ENCODE assay signal across 8 cellular contexts in the genomic region with DNA sequence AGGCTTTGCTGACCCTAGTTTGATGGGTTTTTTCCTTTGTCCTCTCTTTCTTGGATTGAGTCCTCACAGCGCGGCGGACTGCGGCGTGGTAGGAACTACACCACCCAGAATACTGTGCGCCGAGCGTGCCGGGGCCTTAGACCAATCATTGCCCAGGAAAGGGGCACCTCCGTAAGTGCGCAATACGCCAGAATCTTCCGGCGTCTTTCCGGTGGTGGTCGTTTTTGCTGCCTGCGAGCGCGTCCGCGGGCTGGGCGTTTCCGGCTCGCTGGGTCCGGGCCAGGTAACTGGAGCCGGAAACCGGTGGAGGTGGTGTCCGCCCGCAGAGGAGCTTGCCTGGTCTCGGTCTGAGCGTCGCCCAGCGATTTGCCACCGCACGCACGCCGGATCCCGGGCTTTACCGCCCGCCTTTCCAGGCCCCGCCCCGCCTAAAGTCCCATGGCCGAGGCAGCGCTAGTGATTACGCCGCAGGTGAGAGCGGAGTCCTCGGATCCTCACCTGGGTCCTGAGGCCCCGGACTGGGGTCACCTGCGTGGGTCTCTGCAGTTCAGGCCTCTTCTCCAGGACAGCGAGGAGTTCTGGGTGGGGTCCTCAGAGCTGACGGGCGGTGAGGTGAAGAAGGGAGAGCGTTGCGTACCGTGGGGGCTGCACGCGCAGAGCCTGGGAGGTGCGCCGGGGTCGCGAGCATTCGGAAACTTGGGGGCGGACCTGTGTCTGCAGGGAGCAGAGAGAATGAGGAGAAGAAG. TPM values are rescaled to one million over a fixed set of nuclear protein-coding genes. Genes with fewer than 3 reads are reported as not detected.
DNase-seq lines count a peak whose midpoint lies in the region; ATAC-seq and TF ChIP-seq lines count a peak whose summit lies in the region.

Gene ZNF549 (plus strand): TSS at position 221 of the 746 bp plus-strand sequence. CDS start 218 bp downstream, at position 439.

- H3K4me1 ChIP-seq in IMR-90 (ENCODE audit: control insufficient read depth, insufficient read depth, low read length) = peaks cover 2% of the 10 kb centered on the region; the same call in 1 of the 2 replicates
- H3K4me1 ChIP-seq in naive thymus-derived CD4-positive, alpha-beta T cell (ENCODE audit: control insufficient read depth in 2 of 2, insufficient read depth in 2 of 2, low read length in 2 of 2) = peaks cover 14 to 18% of the 10 kb centered on the region in 2 donors

- no peaks in the 10 kb centered on the region for H3K9me1 ChIP-seq in IMR-90 (ENCODE audit: insufficient read depth, low read length)

- H3K4me1 Mint-ChIP-seq in activated T-helper 1 cell treated with anti-CD3 and anti-CD28 coated beads, Interleukin-12 subunit alpha, Interleukin-12 subunit beta, Interleukin-2, Interleukin-4 antibody, amounts not matched to agents 30 ng/mL and 10 ng/mL and 1 ng/mL, durations not matched to agents 14 hours and 24 hours and 36 hours (ENCODE audit: low read depth) = peaks cover 20% of the 10 kb centered on the region
- H3K4me1 Mint-ChIP-seq in naive thymus-derived CD4-positive, alpha-beta T cell = peaks cover 15 to 36% (median 32%) of the 10 kb centered on the region in 7 donors
- peaks cover 21% of the 10 kb centered on the region for H3K4me1 Mint-ChIP-seq in stimulated activated effector memory CD8-positive, alpha-beta T cell treated with anti-CD3 and anti-CD28 coated beads, Interleukin-12 subunit alpha, Interleukin-12 subunit beta, amount 100 ng/mL, for 72 hours

- H3K36me3 Mint-ChIP-seq in activated T-helper 1 cell treated with anti-CD3 and anti-CD28 coated beads, Interleukin-12 subunit alpha, Interleukin-12 subunit beta, Interleukin-2, Interleukin-4 antibody, amounts not matched to agents 30 ng/mL and 10 ng/mL and 1 ng/mL, durations not matched to agents 14 hours and 24 hours and 36 hours (ENCODE audit: low read depth) = peaks cover 22% of the 10 kb centered on the region
- H3K36me3 Mint-ChIP-seq in naive thymus-derived CD4-positive, alpha-beta T cell = peaks cover 23 to 54% (median 47%) of the 10 kb centered on the region in 5 donors
- peaks cover 16% of the 10 kb centered on the region for H3K36me3 Mint-ChIP-seq in stimulated activated effector memory CD8-positive, alpha-beta T cell treated with anti-CD3 and anti-CD28 coated beads, Interleukin-12 subunit alpha, Interleukin-12 subunit beta, amount 100 ng/mL, for 72 hours

- H3K9ac ChIP-seq in IMR-90 (ENCODE audit: low read depth, low read length) = peak within 1 kb of the TSS; percentile 78

- H2BK5ac ChIP-seq in IMR-90 (ENCODE audit: low read depth, low read length, poor library complexity, severe bottlenecking) = peak within 1 kb of the TSS; percentile 14

- H2BK20ac ChIP-seq in IMR-90 (ENCODE audit: low read depth, low read length) = no peak within 1 kb of the TSS

- H2AK9ac ChIP-seq in IMR-90 (replicated peaks; ENCODE audit: low read depth, low read length, poor library complexity) = peak within 1 kb of the TSS; percentile 87

- no peak within 1 kb of the TSS for H4K91ac ChIP-seq in IMR-90 (ENCODE audit: insufficient read depth, low read depth, low read length)

- no peaks in the 10 kb centered on the region for H3K27me3 ChIP-seq in IMR-90 (ENCODE audit: control insufficient read depth, insufficient read depth, low read length)
- H3K27me3 ChIP-seq in naive thymus-derived CD4-positive, alpha-beta T cell (ENCODE audit: control insufficient read depth in 2 of 2, insufficient read depth in 2 of 2, low read length in 2 of 2) = no peaks in the 10 kb centered on the region

- no peaks in the 10 kb centered on the region for H4K20me1 ChIP-seq in IMR-90 (ENCODE audit: insufficient read depth, low read length)

- TF ChIP-seq POLR2A in IMR-90 (IDR thresholded peaks at IDR 0.05; ENCODE audit: low read depth, low read length) = no peak

- TF ChIP-seq RAD21 in IMR-90 (IDR thresholded peaks at IDR 0.05; ENCODE audit: low read length) = no peak

- dilution Hi-C loops in IMR-90 (cut with HindIII; ENCODE audit: low sequenced_read_pairs, unreplicated experiment) = no loop called here

- H3K4ac ChIP-seq in IMR-90 (ENCODE audit: low read depth, low read length) = peak within 1 kb of the TSS; percentile 47

- no peak within 1 kb of the TSS for H3K56ac ChIP-seq in IMR-90 (ENCODE audit: extremely low read depth, insufficient read depth, low read length)

- H2AK5ac ChIP-seq in IMR-90 (ENCODE audit: low read depth, low read length) = peak within 1 kb of the TSS; percentile 18; the same call in 1 of the 2 replicates

- peak within 1 kb of the TSS; percentile 71 for H3K4me3 ChIP-seq in IMR-90 (ENCODE audit: insufficient read depth, low read depth, low read length)
- peak within 1 kb of the TSS; percentile 98 for H3K4me3 ChIP-seq in naive thymus-derived CD4-positive, alpha-beta T cell (ENCODE audit: low read length)

- peak; percentile 96 for ATAC-seq in GM21515 (IDR thresholded peaks at IDR 0.05; ENCODE audit: unreplicated experiment)
- ATAC-seq in IMR-90 (ENCODE audit: low read depth) = peak; percentile 100
- peak; percentile 99 for ATAC-seq in naive thymus-derived CD4-positive, alpha-beta T cell
- ATAC-seq in stimulated activated effector memory CD8-positive, alpha-beta T cell treated with anti-CD3 and anti-CD28 coated beads, Interleukin-12 subunit alpha, Interleukin-12 subunit beta, amount 100 ng/mL, for 72 hours = peak; percentile 100

- peak within 1 kb of the TSS; percentile 93 for H3K4me3 Mint-ChIP-seq in activated T-helper 1 cell treated with anti-CD3 and anti-CD28 coated beads, Interleukin-12 subunit alpha, Interleukin-12 subunit beta, Interleukin-2, Interleukin-4 antibody, amounts not matched to agents 30 ng/mL and 10 ng/mL and 1 ng/mL, durations not matched to agents 14 hours and 24 hours and 36 hours
- H3K4me3 Mint-ChIP-seq in naive thymus-derived CD4-positive, alpha-beta T cell = peak within 1 kb of the TSS; percentile 89 to 98 (median 96)
- H3K4me3 Mint-ChIP-seq in stimulated activated effector memory CD8-positive, alpha-beta T cell treated with anti-CD3 and anti-CD28 coated beads, Interleukin-12 subunit alpha, Interleukin-12 subunit beta, amount 100 ng/mL, for 72 hours = peak within 1 kb of the TSS; percentile 100

- POLR2A ChIA-PET in IMR-90 (lab: Charles Lee; ENCODE audit: unreplicated experiment) = no interaction called here
- POLR2A ChIA-PET in naive thymus-derived CD4-positive, alpha-beta T cell (lab: Charles Lee) = interaction anchor here (0.9 to 1.3 kb wide), 4 partner anchors 32 to 292 kb away, joined by 3 to 4 read pairs (median 4); partner anchors contain the start of gene ZNF134

- peaks cover 73% of the 10 kb centered on the region for H3K9me3 Mint-ChIP-seq in activated T-helper 1 cell treated with anti-CD3 and anti-CD28 coated beads, Interleukin-12 subunit alpha, Interleukin-12 subunit beta, Interleukin-2, Interleukin-4 antibody, amounts not matched to agents 30 ng/mL and 10 ng/mL and 1 ng/mL, durations not matched to agents 14 hours and 24 hours and 36 hours
- peaks cover 6 to 74% (median 48%) of the 10 kb centered on the region in 11 donors for H3K9me3 Mint-ChIP-seq in naive thymus-derived CD4-positive, alpha-beta T cell
- H3K9me3 Mint-ChIP-seq in stimulated activated effector memory CD8-positive, alpha-beta T cell treated with anti-CD3 and anti-CD28 coated beads, Interleukin-12 subunit alpha, Interleukin-12 subunit beta, amount 100 ng/mL, for 72 hours = peaks cover 30% of the 10 kb centered on the region

- H3K36me3 ChIP-seq in IMR-90 (ENCODE audit: control insufficient read depth, insufficient read depth, low read length) = peaks cover 7% of the 10 kb centered on the region
- peaks cover 0 to 28% (median 10%) of the 10 kb centered on the region in 3 experiments for H3K36me3 ChIP-seq in naive thymus-derived CD4-positive, alpha-beta T cell (ENCODE audit: control insufficient read depth in 2 of 3, insufficient read depth in 3 of 3, low read length in 3 of 3)

- no peak within 1 kb of the TSS for H3K18ac ChIP-seq in IMR-90 (ENCODE audit: low read depth, low read length)

- H4K5ac ChIP-seq in IMR-90 (ENCODE audit: low read depth, low read length) = peak within 1 kb of the TSS; percentile 16; the same call in 1 of the 2 replicates

- peaks cover 7% of the 10 kb centered on the region for H3K9me3 ChIP-seq in IMR-90 (ENCODE audit: control insufficient read depth, insufficient read depth, low read length)
- H3K9me3 ChIP-seq in naive thymus-derived CD4-positive, alpha-beta T cell (ENCODE audit: control insufficient read depth in 2 of 3, low read length in 3 of 3) = peaks cover 0 to 30% (median 14%) of the 10 kb centered on the region in 3 experiments

- H3K27me3 Mint-ChIP-seq in activated T-helper 1 cell treated with anti-CD3 and anti-CD28 coated beads, Interleukin-12 subunit alpha, Interleukin-12 subunit beta, Interleukin-2, Interleukin-4 antibody, amounts not matched to agents 30 ng/mL and 10 ng/mL and 1 ng/mL, durations not matched to agents 14 hours and 24 hours and 36 hours (ENCODE audit: insufficient read depth) = peaks cover 2% of the 10 kb centered on the region
- peaks cover 0 to 4% (median 0%) of the 10 kb centered on the region in 5 donors for H3K27me3 Mint-ChIP-seq in naive thymus-derived CD4-positive, alpha-beta T cell

- no peak within 1 kb of the TSS; the same call in 1 of the 2 replicates for H2BK120ac ChIP-seq in IMR-90 (ENCODE audit: low read depth, low read length)

- H3K14ac ChIP-seq in IMR-90 (replicated peaks; ENCODE audit: low read depth, low read length) = peak within 1 kb of the TSS; percentile 5; the same call in 1 of the 2 replicates

- H3K23ac ChIP-seq in IMR-90 (ENCODE audit: low read depth, low read length) = peak within 1 kb of the TSS; percentile 15; the same call in 1 of the 2 replicates

- H3K27ac Mint-ChIP-seq in activated T-helper 1 cell treated with anti-CD3 and anti-CD28 coated beads, Interleukin-12 subunit alpha, Interleukin-12 subunit beta, Interleukin-2, Interleukin-4 antibody, amounts not matched to agents 30 ng/mL and 10 ng/mL and 1 ng/mL, durations not matched to agents 14 hours and 24 hours and 36 hours = peak within 1 kb of the TSS; percentile 76
- peak within 1 kb of the TSS; percentile 80 to 98 (median 95) for H3K27ac Mint-ChIP-seq in naive thymus-derived CD4-positive, alpha-beta T cell
- peak within 1 kb of the TSS; percentile 96 for H3K27ac Mint-ChIP-seq in stimulated activated effector memory CD8-positive, alpha-beta T cell treated with anti-CD3 and anti-CD28 coated beads, Interleukin-12 subunit alpha, Interleukin-12 subunit beta, amount 100 ng/mL, for 72 hours

- peak within 1 kb of the TSS; percentile 35 to 68; a peak in 3 of 4 replicates for H4K8ac ChIP-seq in IMR-90 (ENCODE audit: low read depth in 2 of 2, low read length in 2 of 2)

- H3K79me1 ChIP-seq in IMR-90 (ENCODE audit: low read depth in 1 of 2, low read length in 2 of 2) = peaks cover 30 to 33% of the 10 kb centered on the region in 2 experiments

- H3K27ac ChIP-seq in IMR-90 (ENCODE audit: insufficient read depth, low read length) = peak within 1 kb of the TSS; percentile 45
- peak within 1 kb of the TSS; percentile 94 for H3K27ac ChIP-seq in naive thymus-derived CD4-positive, alpha-beta T cell (ENCODE audit: low read depth, low read length)

- intact Hi-C loops in IMR-90 (cut with micrococcal nuclease) = no loop called here
- intact Hi-C loops in activated T-helper 1 cell treated with anti-CD3 and anti-CD28 coated beads, Interleukin-12 subunit alpha, Interleukin-12 subunit beta, Interleukin-2, Interleukin-4 antibody, amounts not matched to agents 30 ng/mL and 10 ng/mL and 1 ng/mL, durations not matched to agents 14 hours and 24 hours and 36 hours (cut with micrococcal nuclease) = loop anchor here (1.0 to 5.0 kb wide), 11 partner anchors 28 to 778 kb away; partner anchors contain the start of genes ERVK3-1, ZNF17, ZNF304 and ZNF416
- intact Hi-C loops in naive thymus-derived CD4-positive, alpha-beta T cell (cut with micrococcal nuclease) = loop anchor here (1.0 to 5.0 kb wide), 15 partner anchors 28 to 475 kb away; partner anchors contain the start of genes TRAPPC2B (in 2 of the 2), ZNF17 (in 2 of the 2), ZNF419 (in 2 of the 2) and ZNF547 (in 2 of the 2)

- 0% methylated on average over 32 of the region's 64 CpGs; no CpG with 5 or more reads in 1 of the 2 experiments for WGBS in IMR-90 (ENCODE audit: extremely low coverage in 2 of 2, insufficient read length in 1 of 2), 2 experiments

- CTCF ChIA-PET in IMR-90 (lab: Yijun Ruan, JAX) = no interaction called here
- CTCF ChIA-PET in naive thymus-derived CD4-positive, alpha-beta T cell (lab: Charles Lee) = no interaction called here

- H3K4me2 ChIP-seq in IMR-90 (ENCODE audit: low read depth, low read length) = peak within 1 kb of the TSS; percentile 87

- DNase-seq in DMS 273 (lab: John Stamatoyannopoulos, UW; ENCODE audit: unreplicated experiment) (peak; percentile 98), IMR-90 (peak; percentile 93), fibroblast of peridontal ligament (ENCODE audit: extremely low read depth) (peak; percentile 90)
- DNase-seq in activated T-helper 1 cell treated with anti-CD3 and anti-CD28 coated beads, Interleukin-12 subunit alpha, Interleukin-12 subunit beta, Interleukin-2, Interleukin-4 antibody, amounts not matched to agents 30 ng/mL and 10 ng/mL and 1 ng/mL, durations not matched to agents 14 hours and 24 hours and 36 hours (ENCODE audit: low spot score) = peak; percentile 85
- DNase-seq in naive thymus-derived CD4-positive, alpha-beta T cell = peak; percentile 65 to 90 (median 88)
- DNase-seq in stimulated activated effector memory CD8-positive, alpha-beta T cell treated with anti-CD3 and anti-CD28 coated beads, Interleukin-12 subunit alpha, Interleukin-12 subunit beta, amount 100 ng/mL, for 72 hours (ENCODE audit: low spot score in 2 of 2) = peak; percentile 63 to 90

- TF ChIP-seq CTCF in IMR-90 (conservative IDR thresholded peaks at IDR 0.05; ENCODE audit: low read depth, low read length) = no peak

- H2BK15ac ChIP-seq in IMR-90 (ENCODE audit: low read depth, low read length) = no peak within 1 kb of the TSS

- no TSS peak for BruUV-seq in IMR-90 (replicated peaks; lab: Mats Ljungman, UMichigan)

- in situ Hi-C loops in IMR-90 (cut with MboI; ENCODE audit: low sequenced_read_pairs) = no loop called here

- H2AFZ ChIP-seq in IMR-90 (replicated peaks; ENCODE audit: low read length, poor library complexity) = peak within 1 kb of the TSS; percentile 96

RNA-seq across cellular contexts. Expression of gene ZNF549, which starts in this region (rescaled TPM):
- total RNA-seq in IMR-90 (2012; rRNA removed) = 6.9 and 8.6 TPM in 2 replicates
- polyA plus RNA-seq in IMR-90 (2012; rRNA removed) = 2.1 and 2.4 TPM in 2 replicates
- 0.46 and 0.67 TPM in 2 replicates for polyA plus RNA-seq in IMR-90 (2012; cell fraction: cytosol; rRNA removed)
- polyA plus RNA-seq in IMR-90 (2012; cell fraction: nucleus; rRNA removed; ENCODE audit: low replicate concordance) = 0.81 and 5.2 TPM in 2 replicates
- 1.2 TPM for polyA plus RNA-seq in PFSK-1 (2012; ENCODE audit: insufficient read length, low read depth)
- total RNA-seq in activated T-helper 1 cell treated with anti-CD3 and anti-CD28 coated beads, Interleukin-12 subunit alpha, Interleukin-12 subunit beta, Interleukin-2, Interleukin-4 antibody, amounts not matched to agents 30 ng/mL and 10 ng/mL and 1 ng/mL, durations not matched to agents 14 hours and 24 hours and 36 hours = 3.6 and 4.2 TPM in 2 replicates
- total RNA-seq in naive thymus-derived CD4-positive, alpha-beta T cell = 10 to 100 TPM in 3 of 5 experiments, 1 to 10 TPM in 2; 6.9 to 24.8 (median 11.3) TPM
- polyA plus RNA-seq in naive thymus-derived CD4-positive, alpha-beta T cell = 10 to 100 TPM in 1 of 2 donors, 1 to 10 TPM in 1; 6.1 to 11.4 TPM

Comparison
In these comparisons a context has a peak if more than half of its experiments do, and no peak if none do; other contexts are left out.
1. Peak in every context shown above with its lines: DNase-seq, ATAC-seq, H3K4me3 ChIP-seq and H3K27ac ChIP-seq.